In genomic region chr15:52326758-52327157, GRCh38 we compare ENCODE assay signal across 22 cellular contexts. TPM values are rescaled to one million over a fixed set of nuclear protein-coding genes. Genes with fewer than 3 reads are reported as not detected.
A peak's percentile ranks its signal among the peaks of the same experiment; 100 is the strongest.
DNase-seq lines count a peak whose midpoint lies in the region; ATAC-seq and TF ChIP-seq lines count a peak whose summit lies in the region.
"Had no signal": no experiment of that assay in that cellular context is flagged by ENCODE, and none has a peak within 500 bp of the region (broad histone marks: within the 10 kb centered on the region; RNA-seq: fewer than 3 reads in every experiment).

No MANE protein-coding gene starts in this region.

- peaks cover 6% of the 10 kb centered on the region for H3K4me1 Mint-ChIP-seq in activated naive CD8-positive, alpha-beta T cell treated with anti-CD3 and anti-CD28 coated beads for 36 hours

- no peak overlapping the region for H2BK5ac ChIP-seq in mesenchymal stem cell (ENCODE audit: low read depth, low read length, poor library complexity, severe bottlenecking)

- H3K14ac ChIP-seq in mesenchymal stem cell (ENCODE audit: low read length in 2 of 2) = no peak overlapping the region

- H3K36me3 ChIP-seq in mesenchymal stem cell (ENCODE audit: control insufficient read depth in 1 of 2, insufficient read depth in 2 of 2, low read depth in 1 of 2, low read length in 2 of 2) (peaks cover 7 to 69% of the 10 kb centered on the region in 2 experiments), right atrium auricular region (peaks cover 32% of the 10 kb centered on the region)

- peaks cover 3% of the 10 kb centered on the region for H3K79me1 ChIP-seq in mesenchymal stem cell (replicated peaks; ENCODE audit: low read length, poor library complexity, severe bottlenecking)

- peak overlapping the region; percentile 12 for H3K9ac ChIP-seq in mesenchymal stem cell (ENCODE audit: low read length)
- H3K9ac ChIP-seq: KMS-11 had no signal

- no peak overlapping the region for H2BK12ac ChIP-seq in mesenchymal stem cell (ENCODE audit: low read length in 2 of 2)

- DNase-seq in AG09309 (ENCODE audit: low read depth) (peak; percentile 52), M059J (ENCODE audit: low read depth) (peak; percentile 15), epithelial cell of esophagus (ENCODE audit: low read depth) (peak; percentile 16), mesenchymal stem cell (peak; percentile 32), right atrium auricular region (ENCODE audit: low spot score) (no peak)
- no peak for DNase-seq in activated naive CD8-positive, alpha-beta T cell treated with anti-CD3 and anti-CD28 coated beads for 36 hours
- DNase-seq: activated CD4-positive, alpha-beta memory T cell treated with anti-CD3 and anti-CD28 coated beads for 36 hours; CD4-positive, alpha-beta memory T cell; DMS153; effector CD8-positive, alpha-beta T cell; esophagus squamous epithelium; heart left ventricle; NCI-H2029; NCI-H446; right cardiac atrium; T-helper 2 cell had no signal

- H3K23ac ChIP-seq in mesenchymal stem cell (ENCODE audit: low read length in 2 of 2) = no peak overlapping the region

- H3K27ac Mint-ChIP-seq in activated naive CD8-positive, alpha-beta T cell treated with anti-CD3 and anti-CD28 coated beads for 36 hours = no peak overlapping the region
- H3K27ac Mint-ChIP-seq: activated CD4-positive, alpha-beta memory T cell treated with anti-CD3 and anti-CD28 coated beads for 36 hours had no signal

- H3K27me3 Mint-ChIP-seq in activated naive CD8-positive, alpha-beta T cell treated with anti-CD3 and anti-CD28 coated beads for 36 hours = no peaks in the 10 kb centered on the region
- H3K27me3 Mint-ChIP-seq: activated CD4-positive, alpha-beta memory T cell treated with anti-CD3 and anti-CD28 coated beads for 36 hours; CD4-positive, alpha-beta memory T cell had no signal

- H3K9me3 Mint-ChIP-seq in activated naive CD8-positive, alpha-beta T cell treated with anti-CD3 and anti-CD28 coated beads for 36 hours = no peaks in the 10 kb centered on the region
- H3K9me3 Mint-ChIP-seq: activated CD4-positive, alpha-beta memory T cell treated with anti-CD3 and anti-CD28 coated beads for 36 hours; CD4-positive, alpha-beta memory T cell; WTC11 had no signal

- H2AK5ac ChIP-seq in mesenchymal stem cell (ENCODE audit: low read length, severe bottlenecking) = no peak overlapping the region

- no peaks in the 10 kb centered on the region for H3K27me3 ChIP-seq in mesenchymal stem cell (ENCODE audit: control insufficient read depth in 1 of 2, insufficient read depth in 1 of 2, low read length in 2 of 2)
- H3K27me3 ChIP-seq in right atrium auricular region = no peaks in the 10 kb centered on the region
- H3K27me3 ChIP-seq: esophagus squamous epithelium, heart left ventricle had no signal

- 100% methylated on average over 2 of the region's 2 CpGs for WGBS in mesenchymal stem cell

- H3K36me3 Mint-ChIP-seq in activated naive CD8-positive, alpha-beta T cell treated with anti-CD3 and anti-CD28 coated beads for 36 hours = peaks cover 2% of the 10 kb centered on the region

- H3K4me1 ChIP-seq in mesenchymal stem cell (ENCODE audit: control insufficient read depth, insufficient read depth, low read depth, low read length) = peaks cover 1% of the 10 kb centered on the region
- H3K4me1 ChIP-seq in right atrium auricular region = no peaks in the 10 kb centered on the region
- H3K4me1 ChIP-seq: esophagus squamous epithelium had no signal

- H2AFZ ChIP-seq in mesenchymal stem cell (ENCODE audit: low read depth, low read length) = no peak overlapping the region

- no peak for TF ChIP-seq CTCF in AG09309 (IDR thresholded peaks at IDR 0.05; ENCODE audit: control insufficient read depth, insufficient read depth, low read depth, low read length, missing control alignments)
- TF ChIP-seq CTCF in epithelial cell of esophagus (IDR thresholded peaks at IDR 0.05; ENCODE audit: insufficient read depth, low read depth, low read length, missing control alignments) = no peak
- no peak for TF ChIP-seq CTCF in right atrium auricular region (IDR thresholded peaks at IDR 0.05)

- no peak overlapping the region for H2BK15ac ChIP-seq in mesenchymal stem cell (ENCODE audit: low read depth, poor library complexity, severe bottlenecking)

- H2BK120ac ChIP-seq in mesenchymal stem cell (ENCODE audit: low read depth, low read length) = no peak overlapping the region

- H4K8ac ChIP-seq in mesenchymal stem cell (ENCODE audit: low read length) = no peak overlapping the region

- H3K4me2 ChIP-seq in mesenchymal stem cell (ENCODE audit: low read length, poor library complexity, severe bottlenecking) = no peak overlapping the region
- H3K4me2 ChIP-seq: KMS-11 had no signal

- H4K91ac ChIP-seq in mesenchymal stem cell (ENCODE audit: low read length) = no peak overlapping the region

- H3K4me3 ChIP-seq in AG09309 (ENCODE audit: control insufficient read depth, low read depth, low read length) (no peak overlapping the region), epithelial cell of esophagus (ENCODE audit: low read length) (no peak overlapping the region), mesenchymal stem cell (ENCODE audit: insufficient read depth in 1 of 2, low read depth in 1 of 2, low read length in 2 of 2) (no peak overlapping the region), right atrium auricular region (no peak overlapping the region)
- H3K4me3 ChIP-seq: esophagus squamous epithelium, heart left ventricle, SK-N-MC, thoracic aorta had no signal

- no peak overlapping the region for H3K27ac ChIP-seq in mesenchymal stem cell (ENCODE audit: low read length, poor library complexity, severe bottlenecking)
- H3K27ac ChIP-seq in right atrium auricular region = no peak overlapping the region
- H3K27ac ChIP-seq: esophagus squamous epithelium, heart left ventricle, KMS-11, SK-N-MC, thoracic aorta had no signal

- ATAC-seq in HG02759 (IDR thresholded peaks at IDR 0.05; ENCODE audit: unreplicated experiment) (no peak), GM18498 (IDR thresholded peaks at IDR 0.05; ENCODE audit: unreplicated experiment) (no peak)
- ATAC-seq: heart left ventricle, right cardiac atrium, WTC11 had no signal

- no peak overlapping the region for H3K4me3 Mint-ChIP-seq in activated naive CD8-positive, alpha-beta T cell treated with anti-CD3 and anti-CD28 coated beads for 36 hours
- H3K4me3 Mint-ChIP-seq: activated CD4-positive, alpha-beta memory T cell treated with anti-CD3 and anti-CD28 coated beads for 36 hours; CD4-positive, alpha-beta memory T cell; WTC11 had no signal

- H3K9me3 ChIP-seq in mesenchymal stem cell (ENCODE audit: control insufficient read depth, low read length) (no peaks in the 10 kb centered on the region), right atrium auricular region (no peaks in the 10 kb centered on the region)
- H3K9me3 ChIP-seq: esophagus squamous epithelium, heart left ventricle, thoracic aorta had no signal

- H3K4ac ChIP-seq in mesenchymal stem cell (ENCODE audit: low read depth in 1 of 2, low read length in 2 of 2) = no peak overlapping the region

- H3K18ac ChIP-seq in mesenchymal stem cell (ENCODE audit: low read depth in 1 of 2, low read length in 2 of 2) = no peak overlapping the region

RNA-seq across cellular contexts. Expression of gene MYO5C, which starts 31.2 kb away (rescaled TPM):
- total RNA-seq in M059J (2014; rRNA removed; shearing (Covaris generic)) = 2.5 and 6.4 TPM in 2 replicates
- 0.01 TPM for polyA plus RNA-seq in mesenchymal stem cell (2013, experiment 1 of 2)
- polyA plus RNA-seq in mesenchymal stem cell (2013, experiment 2 of 2) = 0.03 TPM
- under 1 TPM; 0.56 to 0.98 TPM for total RNA-seq in activated naive CD8-positive, alpha-beta T cell treated with anti-CD3 and anti-CD28 coated beads for 36 hours
- 1 to 10 TPM; 2.0 to 5.3 TPM for total RNA-seq in right atrium auricular region

Comparison
In these comparisons a context has a peak if more than half of its experiments do, and no peak if none do; other contexts are left out.
1. DNase-seq: peak in AG09309 (single experiment), M059J (single experiment), epithelial cell of esophagus (single experiment) and mesenchymal stem cell (single experiment); none in activated naive CD8-positive, alpha-beta T cell treated with anti-CD3 and anti-CD28 coated beads for 36 hours (single experiment) and right atrium auricular region (single experiment).